Comparison of ENCODE assay signal across 8 cellular contexts in the genomic region with DNA sequence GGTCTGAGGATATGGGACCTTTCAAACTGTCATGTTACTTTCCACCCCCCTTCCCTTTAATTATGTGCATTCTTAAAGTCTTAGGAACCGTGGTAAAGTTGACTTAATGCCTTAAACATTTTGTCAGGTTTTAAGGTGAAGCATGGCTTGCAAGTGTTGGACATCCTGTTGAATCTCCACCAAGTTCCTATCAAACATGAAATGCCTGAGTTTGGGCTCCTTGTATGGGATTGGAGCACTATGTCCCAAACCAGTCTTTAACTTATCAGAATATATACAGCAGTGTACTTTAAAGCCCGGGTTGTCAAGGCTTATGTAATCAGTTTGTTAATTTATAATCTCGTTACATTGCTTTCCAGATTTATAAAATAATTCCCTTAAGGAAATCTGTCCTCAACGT. TPM values are rescaled to one million over a fixed set of nuclear protein-coding genes. Genes with fewer than 3 reads are reported as not detected.
DNase-seq lines count a peak whose midpoint lies in the region; FAIRE-seq and TF ChIP-seq lines count a peak whose summit lies in the region.

No MANE protein-coding gene starts in this region.

- H3K9me3 ChIP-seq in CD8-positive, alpha-beta memory T cell (ENCODE audit: low read length) = no peaks in the 10 kb centered on the region
- no peaks in the 10 kb centered on the region for H3K9me3 ChIP-seq in effector memory CD4-positive, alpha-beta T cell (ENCODE audit: control insufficient read depth, low read length)
- H3K9me3 ChIP-seq in neural progenitor cell (ENCODE audit: low read depth) = no peaks in the 10 kb centered on the region

- POLR2A ChIA-PET in CD8-positive, alpha-beta memory T cell (lab: Charles Lee) = interaction anchor here (0.7 to 2.3 kb wide), 6 partner anchors 10 to 191 kb away, joined by 3 to 29 read pairs (median 4); no protein-coding TSS in a partner anchor

- no peaks in the 10 kb centered on the region for H3K36me3 ChIP-seq in CD8-positive, alpha-beta memory T cell (ENCODE audit: insufficient read depth, low read length)
- no peaks in the 10 kb centered on the region for H3K36me3 ChIP-seq in effector memory CD4-positive, alpha-beta T cell (ENCODE audit: control insufficient read depth, insufficient read depth, low read length)
- H3K36me3 ChIP-seq in neural progenitor cell = no peaks in the 10 kb centered on the region

- H3K27me3 ChIP-seq in CD8-positive, alpha-beta memory T cell (ENCODE audit: insufficient read depth, low read length, poor library complexity, severe bottlenecking) = no peaks in the 10 kb centered on the region
- H3K27me3 ChIP-seq in effector memory CD4-positive, alpha-beta T cell (replicated peaks; ENCODE audit: control insufficient read depth, insufficient read depth, low read length, poor library complexity, severe bottlenecking) = no peaks in the 10 kb centered on the region
- H3K27me3 ChIP-seq in neural progenitor cell = peaks cover 10% of the 10 kb centered on the region

- H3K27ac ChIP-seq in CD8-positive, alpha-beta memory T cell (ENCODE audit: low read depth, low read length) = peak overlapping the region; percentile 82
- H3K27ac ChIP-seq in effector memory CD4-positive, alpha-beta T cell (ENCODE audit: insufficient read depth, low read length, poor library complexity, severe bottlenecking) = peak overlapping the region; percentile 88
- no peak overlapping the region for H3K27ac ChIP-seq in neural progenitor cell

- no peak overlapping the region for H2AFZ ChIP-seq in neural progenitor cell (replicated peaks)

- H3K4me1 Mint-ChIP-seq in CD8-positive, alpha-beta memory T cell = peaks cover 44 to 50% (median 48%) of the 10 kb centered on the region in 3 donors
- peaks cover 17% of the 10 kb centered on the region for H3K4me1 Mint-ChIP-seq in neural progenitor cell

- H4K20me1 ChIP-seq in neural progenitor cell (ENCODE audit: low read depth) = peaks cover 55% of the 10 kb centered on the region

- H3K4me1 ChIP-seq in CD8-positive, alpha-beta memory T cell (ENCODE audit: insufficient read depth, low read length) = peaks cover 44% of the 10 kb centered on the region
- H3K4me1 ChIP-seq in effector memory CD4-positive, alpha-beta T cell (ENCODE audit: control insufficient read depth, insufficient read depth, low read length, poor library complexity, severe bottlenecking) = peaks cover 33% of the 10 kb centered on the region
- H3K4me1 ChIP-seq in neural progenitor cell = peaks cover 26% of the 10 kb centered on the region

- DNase-seq in CD8-positive, alpha-beta memory T cell = no peak
- DNase-seq in NAMALWA (ENCODE audit: low spot score) = peak; percentile 39
- no peak for DNase-seq in effector memory CD4-positive, alpha-beta T cell
- DNase-seq in neural progenitor cell (ENCODE audit: low spot score) = no peak
- DNase-seq in foreskin melanocyte = no peak
- no peak for DNase-seq in GM12891 (ENCODE audit: insufficient read length, low spot score)
- DNase-seq in NCI-H128 (lab: John Stamatoyannopoulos, UW; ENCODE audit: unreplicated experiment) = no peak
- no peak for DNase-seq in medulla oblongata (ENCODE audit: extremely low spot score)

- peaks cover 6 to 50% (median 16%) of the 10 kb centered on the region in 3 donors for H3K36me3 Mint-ChIP-seq in CD8-positive, alpha-beta memory T cell
- peaks cover 6% of the 10 kb centered on the region for H3K36me3 Mint-ChIP-seq in neural progenitor cell

- H3K4me3 ChIP-seq in CD8-positive, alpha-beta memory T cell (ENCODE audit: low read length) = peak overlapping the region; percentile 94
- H3K4me3 ChIP-seq in effector memory CD4-positive, alpha-beta T cell (ENCODE audit: insufficient read depth, low read depth, low read length, poor library complexity, severe bottlenecking) = peak overlapping the region; percentile 68
- H3K4me3 ChIP-seq in neural progenitor cell = peak overlapping the region; percentile 92

- H3K27ac Mint-ChIP-seq in CD8-positive, alpha-beta memory T cell = peak overlapping the region; percentile 96 to 99 (median 98)
- no peak overlapping the region for H3K27ac Mint-ChIP-seq in neural progenitor cell

- peaks cover 0 to 1% of the 10 kb centered on the region in 2 donors for H3K27me3 Mint-ChIP-seq in CD8-positive, alpha-beta memory T cell
- H3K27me3 Mint-ChIP-seq in neural progenitor cell (ENCODE audit: insufficient read depth, low read depth) = peaks cover 5% of the 10 kb centered on the region

- peaks cover 57% of the 10 kb centered on the region for H3K79me2 ChIP-seq in neural progenitor cell (ENCODE audit: low read depth)

- H3K4me3 Mint-ChIP-seq in CD8-positive, alpha-beta memory T cell = peak overlapping the region; percentile 92 to 100 (median 97)
- H3K4me3 Mint-ChIP-seq in neural progenitor cell = peak overlapping the region; percentile 95

- H3K9me3 Mint-ChIP-seq in CD8-positive, alpha-beta memory T cell = no peaks in the 10 kb centered on the region
- H3K9me3 Mint-ChIP-seq in neural progenitor cell = no peaks in the 10 kb centered on the region

- no peak for TF ChIP-seq POLR2A in GM12891 (IDR thresholded peaks at IDR 0.05; ENCODE audit: low read depth, low read length)

- H3K9ac ChIP-seq in neural progenitor cell = peak overlapping the region; percentile 73

- peak overlapping the region; percentile 80 for H3K4me2 ChIP-seq in neural progenitor cell

- no peak for TF ChIP-seq CTCF in neural progenitor cell (IDR thresholded peaks at IDR 0.05)

- CTCF ChIA-PET in CD8-positive, alpha-beta memory T cell (lab: Charles Lee) = interaction anchor here (1.0 to 2.2 kb wide), 3 partner anchors 9 to 59 kb away, joined by 6 to 12 read pairs (median 7); no protein-coding TSS in a partner anchor

- FAIRE-seq in GM12891 (lab: Jason Lieb, UNC) = no peak

- H3F3A ChIP-seq in neural progenitor cell (ENCODE audit: low read depth) = peaks cover 11% of the 10 kb centered on the region

TF ChIP-seq in GM12891, 5 proteins besides CTCF, POLR2A, EP300 and RAD21:
- no peak for TF ChIP-seq POLR2AphosphoS5 (IDR thresholded peaks at IDR 0.05; ENCODE audit: low read depth, low read length)
- TF ChIP-seq PAX5 (IDR thresholded peaks at IDR 0.05; ENCODE audit: insufficient read depth, low read length, severe bottlenecking) = no peak
- TF ChIP-seq SPI1 (IDR thresholded peaks at IDR 0.05; ENCODE audit: low read depth, low read length) = no peak
- no peak for TF ChIP-seq TAF1 (IDR thresholded peaks at IDR 0.05; ENCODE audit: low read depth, low read length)
- TF ChIP-seq POU2F2 (IDR thresholded peaks at IDR 0.05; ENCODE audit: low read depth, low read length) = no peak
TF ChIP-seq in GM12891: peak in this region for 0.

RNA-seq across cellular contexts. Expression of gene SNRK, which starts 1.2 kb away (rescaled TPM):
- 10 to 100 TPM; 34.2 to 35.9 TPM for total RNA-seq in CD8-positive, alpha-beta memory T cell
- 55.1 TPM for polyA plus RNA-seq in CD8-positive, alpha-beta memory T cell
- total RNA-seq in neural progenitor cell (ENCODE audit: low replicate concordance) = 25.2 and 26.1 TPM in 2 replicates
- 3.8 TPM for polyA plus RNA-seq in GM12891 (2012; ENCODE audit: low read depth, missing spikeins)
